ENCODE assay signal across 14 cellular contexts in genomic region chr3:29901097-29901496, GRCh38.
DNase-seq lines count a peak whose midpoint lies in the region; ATAC-seq and TF ChIP-seq lines count a peak whose summit lies in the region.
"Had no signal": no experiment of that assay in that cellular context is flagged by ENCODE, and none has a peak within 500 bp of the region (broad histone marks: within the 10 kb centered on the region; RNA-seq: fewer than 3 reads in every experiment).

No MANE protein-coding gene starts in this region.

- no peaks in the 10 kb centered on the region for H3K4me1 ChIP-seq in naive thymus-derived CD4-positive, alpha-beta T cell (ENCODE audit: control insufficient read depth in 2 of 2, insufficient read depth in 2 of 2, low read length in 2 of 2)
- no peaks in the 10 kb centered on the region for H3K4me1 ChIP-seq in body of pancreas
- H3K4me1 ChIP-seq: BE2C, Caco-2, HAP-1 had no signal

- CTCF ChIA-PET in naive thymus-derived CD4-positive, alpha-beta T cell (lab: Charles Lee): no interaction called here

- H3K9me3 ChIP-seq in naive thymus-derived CD4-positive, alpha-beta T cell (ENCODE audit: control insufficient read depth in 2 of 3, low read length in 3 of 3): no peaks in the 10 kb centered on the region
- H3K9me3 ChIP-seq in body of pancreas: no peaks in the 10 kb centered on the region
- H3K9me3 ChIP-seq: BE2C, Caco-2, HAP-1 had no signal

- no peaks in the 10 kb centered on the region for H3K36me3 ChIP-seq in naive thymus-derived CD4-positive, alpha-beta T cell (ENCODE audit: control insufficient read depth in 2 of 3, insufficient read depth in 3 of 3, low read length in 3 of 3)
- H3K36me3 ChIP-seq in body of pancreas (replicated peaks in 1 of 2; ENCODE audit: insufficient read depth in 1 of 2, low read depth in 2 of 2): no peaks in the 10 kb centered on the region
- H3K36me3 ChIP-seq: BE2C, HAP-1 had no signal

- TF ChIP-seq POLR2A in body of pancreas (IDR thresholded peaks at IDR 0.05): no peak

- ATAC-seq in naive thymus-derived CD4-positive, alpha-beta T cell: no peak
- ATAC-seq in body of pancreas (no peak), GM21529 (IDR thresholded peaks at IDR 0.05; ENCODE audit: unreplicated experiment) (no peak)

- intact Hi-C loops in naive thymus-derived CD4-positive, alpha-beta T cell (cut with micrococcal nuclease): no loop called here
- intact Hi-C loops in body of pancreas (cut with DNase I): no loop called here

- no peak overlapping the region for H3K4me3 Mint-ChIP-seq in naive thymus-derived CD4-positive, alpha-beta T cell
- H3K4me3 Mint-ChIP-seq: CD4-positive, CD25-positive, alpha-beta regulatory T cell had no signal

- POLR2A ChIA-PET in naive thymus-derived CD4-positive, alpha-beta T cell (lab: Charles Lee): no interaction called here

- peak; percentile 38 for DNase-seq in choroid plexus epithelial cell (ENCODE audit: low read depth)
- peak; percentile 53 for DNase-seq in fibroblast of pulmonary artery (ENCODE audit: low read depth)
- peak; percentile 1 to 58 for DNase-seq in lung microvascular endothelial cell (ENCODE audit: low read depth in 2 of 2)
- DNase-seq in naive thymus-derived CD4-positive, alpha-beta T cell: no peak
- no peak for DNase-seq in body of pancreas
- no peak for DNase-seq in NCI-H1436 treated with DMSO at 0.1 percent for 48 hours (lab: John Stamatoyannopoulos, UW)
- DNase-seq: ACHN; BE2C; C1 segment of cervical spinal cord; Caco-2; CD4-positive, CD25-positive, alpha-beta regulatory T cell; GM23248 had no signal

- H3K9me3 Mint-ChIP-seq in naive thymus-derived CD4-positive, alpha-beta T cell: no peaks in the 10 kb centered on the region

- TF ChIP-seq CTCF in choroid plexus epithelial cell (conservative IDR thresholded peaks at IDR 0.05; ENCODE audit: low read depth, low read length) (no peak), fibroblast of pulmonary artery (IDR thresholded peaks at IDR 0.05; ENCODE audit: low read length, missing control alignments) (no peak), body of pancreas (IDR thresholded peaks at IDR 0.05) (no peak)

- no peak overlapping the region for H3K27ac Mint-ChIP-seq in naive thymus-derived CD4-positive, alpha-beta T cell
- H3K27ac Mint-ChIP-seq: CD4-positive, CD25-positive, alpha-beta regulatory T cell had no signal

- no peaks in the 10 kb centered on the region for H3K36me3 Mint-ChIP-seq in naive thymus-derived CD4-positive, alpha-beta T cell

- peaks cover 0 to 20% (median 8%) of the 10 kb centered on the region in 5 donors for H3K27me3 Mint-ChIP-seq in naive thymus-derived CD4-positive, alpha-beta T cell
- H3K27me3 Mint-ChIP-seq: CD4-positive, CD25-positive, alpha-beta regulatory T cell had no signal

- 60 to 68% methylated on average over 2 of the region's 2 CpGs for WGBS in body of pancreas, 2 donors

- H3K4me1 Mint-ChIP-seq in naive thymus-derived CD4-positive, alpha-beta T cell: no peaks in the 10 kb centered on the region
- H3K4me1 Mint-ChIP-seq: CD4-positive, CD25-positive, alpha-beta regulatory T cell had no signal

- H3K27ac ChIP-seq in naive thymus-derived CD4-positive, alpha-beta T cell (ENCODE audit: low read depth, low read length): no peak overlapping the region
- H3K27ac ChIP-seq in body of pancreas: no peak overlapping the region
- H3K27ac ChIP-seq: GM23248 had no signal

- H3K4me3 ChIP-seq in choroid plexus epithelial cell (ENCODE audit: low read depth, low read length) (no peak overlapping the region), fibroblast of pulmonary artery (replicated peaks; ENCODE audit: low read depth, low read length) (no peak overlapping the region), body of pancreas (no peak overlapping the region)
- H3K4me3 ChIP-seq in naive thymus-derived CD4-positive, alpha-beta T cell (ENCODE audit: low read length): no peak overlapping the region
- H3K4me3 ChIP-seq: GM23248, HAP-1 had no signal

- no peaks in the 10 kb centered on the region for H3K27me3 ChIP-seq in naive thymus-derived CD4-positive, alpha-beta T cell (ENCODE audit: control insufficient read depth in 2 of 2, insufficient read depth in 2 of 2, low read length in 2 of 2)
- no peaks in the 10 kb centered on the region for H3K27me3 ChIP-seq in body of pancreas
- H3K27me3 ChIP-seq: BE2C had no signal

Comparison
In these comparisons a context has a peak if more than half of its experiments do, and no peak if none do; other contexts are left out.
1. DNase-seq: peak in choroid plexus epithelial cell (single experiment), fibroblast of pulmonary artery (single experiment) and lung microvascular endothelial cell (2 of 2); none in naive thymus-derived CD4-positive, alpha-beta T cell (0 of 9), body of pancreas (0 of 4) and NCI-H1436 treated with DMSO at 0.1 percent for 48 hours (single experiment).